8 cellular contexts compared by ENCODE assay signal in the genomic region with DNA sequence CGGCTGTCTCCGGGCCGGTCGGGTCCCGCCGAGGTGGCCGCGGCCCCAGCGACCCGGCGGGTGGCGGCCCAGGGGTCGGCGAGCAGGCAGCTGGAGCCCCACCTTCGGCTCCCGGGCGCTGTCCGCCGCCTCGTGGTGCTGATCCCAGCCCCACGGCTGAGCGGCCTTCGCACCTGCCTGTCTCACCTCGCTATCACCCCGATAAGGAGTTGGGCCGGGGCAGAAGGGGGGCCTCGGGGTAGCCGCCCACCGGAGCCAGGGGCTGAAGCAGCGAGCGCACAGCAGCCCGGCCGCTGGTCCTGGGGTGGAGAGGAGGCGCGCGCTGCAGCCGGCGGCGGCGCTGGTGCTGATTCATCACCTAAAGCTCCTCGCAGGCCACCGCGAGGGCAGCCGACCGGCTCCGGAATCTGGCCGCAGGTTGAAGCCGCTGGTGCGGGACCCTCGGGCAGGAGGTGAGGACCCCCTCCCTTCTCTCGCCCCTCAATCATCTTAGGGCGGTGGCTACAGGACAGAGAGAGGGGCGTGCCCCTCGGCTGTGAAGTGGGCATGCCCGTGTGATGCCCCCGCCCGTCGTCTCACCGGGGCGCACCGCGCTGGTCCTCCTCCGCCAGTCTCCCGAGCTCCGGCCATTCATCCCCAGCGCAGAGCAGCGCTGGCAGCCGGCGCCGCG. TPM values are rescaled to one million over a fixed set of nuclear protein-coding genes. Genes with fewer than 3 reads are reported as not detected.
DNase-seq lines count a peak whose midpoint lies in the region; ATAC-seq and TF ChIP-seq lines count a peak whose summit lies in the region.

No MANE protein-coding gene starts in this region.

- no peaks in the 10 kb centered on the region for H3K4me1 Mint-ChIP-seq in natural killer cell treated with Interleukin-12 subunit alpha and Interleukin-12 subunit beta and Interleukin-15 and Interleukin-18, amount 100 ng/mL, for 72 hours (ENCODE audit: low read depth in 2 of 2)

- DNase-seq in AG09309 (ENCODE audit: low read depth) (no peak), WERI-Rb-1 (peak; percentile 63)
- no peak for DNase-seq in natural killer cell treated with Interleukin-12 subunit alpha and Interleukin-12 subunit beta and Interleukin-15 and Interleukin-18, amount 100 ng/mL, for 72 hours (ENCODE audit: low spot score)
- no peak for DNase-seq in activated effector memory CD4-positive, alpha-beta T cell treated with Interleukin-2 at 50 U/mL for 16 hours

- H3K4me3 ChIP-seq in AG09309 (ENCODE audit: control insufficient read depth, low read depth, low read length), result peak overlapping the region; percentile 17
- H3K4me3 ChIP-seq in WERI-Rb-1 (ENCODE audit: low read depth, low read length), result peak overlapping the region; percentile 49

- peaks cover 43 to 55% of the 10 kb centered on the region in 2 donors for H3K27me3 Mint-ChIP-seq in natural killer cell treated with Interleukin-12 subunit alpha and Interleukin-12 subunit beta and Interleukin-15 and Interleukin-18, amount 100 ng/mL, for 72 hours

- peaks cover 4% of the 10 kb centered on the region for H3K9me3 ChIP-seq in WERI-Rb-1 (ENCODE audit: severe bottlenecking)

- no peaks in the 10 kb centered on the region for H3K9me3 Mint-ChIP-seq in natural killer cell treated with Interleukin-12 subunit alpha and Interleukin-12 subunit beta and Interleukin-15 and Interleukin-18, amount 100 ng/mL, for 72 hours

- ATAC-seq in HG02759 (IDR thresholded peaks at IDR 0.05; ENCODE audit: unreplicated experiment), result peak; percentile 55
- ATAC-seq in esophagus mucosa, result peak; percentile 67
- peak; percentile 58 to 63 for ATAC-seq in natural killer cell treated with Interleukin-12 subunit alpha and Interleukin-12 subunit beta and Interleukin-15 and Interleukin-18, amount 100 ng/mL, for 72 hours
- ATAC-seq in GM19452 (IDR thresholded peaks at IDR 0.05; ENCODE audit: unreplicated experiment), result no peak
- ATAC-seq in GM18498 (IDR thresholded peaks at IDR 0.05; ENCODE audit: unreplicated experiment), result no peak

- H3K27ac Mint-ChIP-seq in natural killer cell treated with Interleukin-12 subunit alpha and Interleukin-12 subunit beta and Interleukin-15 and Interleukin-18, amount 100 ng/mL, for 72 hours, result no peak overlapping the region

- no peaks in the 10 kb centered on the region for H3K36me3 ChIP-seq in WERI-Rb-1

- no peaks in the 10 kb centered on the region for H3K36me3 Mint-ChIP-seq in natural killer cell treated with Interleukin-12 subunit alpha and Interleukin-12 subunit beta and Interleukin-15 and Interleukin-18, amount 100 ng/mL, for 72 hours

- no peak overlapping the region for H3K4me3 Mint-ChIP-seq in natural killer cell treated with Interleukin-12 subunit alpha and Interleukin-12 subunit beta and Interleukin-15 and Interleukin-18, amount 100 ng/mL, for 72 hours

- TF ChIP-seq CTCF in AG09309 (IDR thresholded peaks at IDR 0.05; ENCODE audit: control insufficient read depth, insufficient read depth, low read depth, low read length, missing control alignments), result no peak
- no peak for TF ChIP-seq CTCF in WERI-Rb-1 (IDR thresholded peaks at IDR 0.05; ENCODE audit: low read depth, low read length)

- H3K27ac ChIP-seq in WERI-Rb-1, result peak overlapping the region; percentile 10

- H3K27me3 ChIP-seq in WERI-Rb-1 (ENCODE audit: insufficient read depth, low read depth, severe bottlenecking), result peaks cover 14% of the 10 kb centered on the region

RNA-seq across cellular contexts. Expression of gene TRIM67, which starts 0.6 kb away (rescaled TPM):
- total RNA-seq in esophagus mucosa, result not detected
- total RNA-seq in natural killer cell treated with Interleukin-12 subunit alpha and Interleukin-12 subunit beta and Interleukin-15 and Interleukin-18, amount 100 ng/mL, for 72 hours, result not detected

Comparison
In these comparisons a context has a peak if more than half of its experiments do, and no peak if none do; other contexts are left out.
1. ATAC-seq: peak in HG02759 (single experiment), esophagus mucosa (single experiment) and natural killer cell treated with Interleukin-12 subunit alpha and Interleukin-12 subunit beta and Interleukin-15 and Interleukin-18, amount 100 ng/mL, for 72 hours (2 of 2); none in GM19452 (single experiment) and GM18498 (single experiment).